In the genomic region with DNA sequence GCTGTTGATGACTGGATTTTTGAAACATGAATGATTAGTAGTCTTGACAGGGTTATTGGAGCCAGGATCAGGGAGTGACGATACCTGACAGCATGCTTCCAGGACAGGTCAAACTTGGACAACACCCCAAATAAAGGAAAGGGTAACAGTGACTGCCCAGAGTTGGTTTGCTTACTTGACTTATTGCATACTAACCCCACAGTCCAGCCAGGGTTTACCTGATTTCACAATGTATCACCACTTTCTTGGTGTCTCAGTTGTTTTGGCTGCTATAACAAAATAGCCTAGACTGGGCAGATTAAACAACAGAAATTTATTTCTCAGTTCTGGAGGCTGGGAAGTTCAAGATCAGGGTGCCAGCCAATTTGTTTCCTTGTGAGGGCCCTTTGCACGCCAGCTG, we compare ENCODE assay signal across 23 cellular contexts.
DNase-seq lines count a peak whose midpoint lies in the region; ATAC-seq, FAIRE-seq and TF ChIP-seq lines count a peak whose summit lies in the region.
"Had no signal": no experiment of that assay in that cellular context is flagged by ENCODE, and none has a peak within 500 bp of the region (broad histone marks: within the 10 kb centered on the region; RNA-seq: fewer than 3 reads in every experiment).

No MANE protein-coding gene starts in this region.

- FAIRE-seq in astrocyte (lab: Jason Lieb, UNC): no peak
- FAIRE-seq: A549, GM12878, GM19239 had no signal

- no peak for ATAC-seq in HG02678 (IDR thresholded peaks at IDR 0.05; ENCODE audit: unreplicated experiment)
- ATAC-seq: A549, GM12878, GM23338 had no signal

- H3K27ac ChIP-seq in astrocyte (ENCODE audit: low read depth, low read length) (peak overlapping the region; percentile 20), fibroblast of lung (ENCODE audit: insufficient read depth, low read length) (peak overlapping the region; percentile 20)
- H3K27ac ChIP-seq: A549 had no signal

- H3K9ac ChIP-seq in astrocyte (ENCODE audit: low read length) (no peak overlapping the region), fibroblast of lung (ENCODE audit: insufficient read depth, low read length) (no peak overlapping the region)

- DNase-seq in HCEC 1CT (peak; percentile 7), astrocyte (ENCODE audit: low read depth) (no peak), fibroblast of lung (ENCODE audit: low read depth in 2 of 2) (no peak), Ammon's horn (ENCODE audit: low spot score) (no peak), G401 (ENCODE audit: low spot score) (no peak)
- DNase-seq in activated CD4-positive, CD25-positive, alpha-beta regulatory T cell (lab: John Stamatoyannopoulos, UW): no peak
- DNase-seq: 8988T; ACHN; AML-193; C1 segment of cervical spinal cord; Calu3; CD4-positive, alpha-beta memory T cell; COR-L47; DMS153; DND-41; GDM1; H9; HFFc6 had no signal

- no peaks in the 10 kb centered on the region for H3K9me3 ChIP-seq in astrocyte (ENCODE audit: insufficient read depth, low read depth, low read length)
- no peaks in the 10 kb centered on the region for H3K9me3 ChIP-seq in fibroblast of lung (ENCODE audit: control insufficient read depth, insufficient read depth, low read depth, low read length)

- H3K36me3 Mint-ChIP-seq in astrocyte (ENCODE audit: low read depth, unreplicated experiment): no peaks in the 10 kb centered on the region
- H3K36me3 Mint-ChIP-seq: CD4-positive, alpha-beta memory T cell had no signal

- H3K9me3 Mint-ChIP-seq in astrocyte (ENCODE audit: unreplicated experiment): peaks cover 14% of the 10 kb centered on the region

- H3K4me3 Mint-ChIP-seq in astrocyte (ENCODE audit: unreplicated experiment): no peak overlapping the region
- H3K4me3 Mint-ChIP-seq: CD4-positive, alpha-beta memory T cell; GM23338; H9; HFFc6 had no signal

- H3K4me1 Mint-ChIP-seq in astrocyte (ENCODE audit: low read depth, unreplicated experiment): peaks cover 10% of the 10 kb centered on the region
- H3K4me1 Mint-ChIP-seq: CD4-positive, alpha-beta memory T cell; GM23338; H9 had no signal

- H2AFZ ChIP-seq in astrocyte (ENCODE audit: low read depth, low read length): no peak overlapping the region
- H2AFZ ChIP-seq in fibroblast of lung (ENCODE audit: low read length): no peak overlapping the region

- no peak overlapping the region for H3K27ac Mint-ChIP-seq in astrocyte (ENCODE audit: unreplicated experiment)
- H3K27ac Mint-ChIP-seq: CD4-positive, alpha-beta memory T cell; GM23338; HFFc6 had no signal

- H3K36me3 ChIP-seq in astrocyte (ENCODE audit: insufficient read depth, low read length): no peaks in the 10 kb centered on the region
- H3K36me3 ChIP-seq in fibroblast of lung (ENCODE audit: control insufficient read depth, insufficient read depth, low read length): no peaks in the 10 kb centered on the region

- TF ChIP-seq CTCF in astrocyte (IDR thresholded peaks at IDR 0.05; ENCODE audit: insufficient read depth, low read depth, low read length) (no peak), fibroblast of lung (conservative IDR thresholded peaks at IDR 0.05 in 1 of 2, IDR thresholded peaks at IDR 0.05 in 1 of 2; ENCODE audit: low read depth in 1 of 2, low read length in 2 of 2) (no peak)

- H3K4me1 ChIP-seq in astrocyte (ENCODE audit: insufficient read depth, low read length): no peaks in the 10 kb centered on the region
- no peaks in the 10 kb centered on the region for H3K4me1 ChIP-seq in fibroblast of lung (ENCODE audit: control insufficient read depth, extremely low read depth, insufficient read depth, low read length)
- H3K4me1 ChIP-seq: A549 had no signal

- in situ Hi-C loops in G401 (cut with HindIII; ENCODE audit: low sequenced_read_pairs): no loop called here

- H3K79me2 ChIP-seq in astrocyte (ENCODE audit: insufficient read depth, low read length) (no peaks in the 10 kb centered on the region), fibroblast of lung (ENCODE audit: control insufficient read depth, insufficient read depth, low read length) (no peaks in the 10 kb centered on the region)

- H4K20me1 ChIP-seq in astrocyte (ENCODE audit: insufficient read depth, low read length): no peaks in the 10 kb centered on the region
- H4K20me1 ChIP-seq in fibroblast of lung (ENCODE audit: control insufficient read depth, extremely low read depth, insufficient read depth, low read length): no peaks in the 10 kb centered on the region

- H3K4me2 ChIP-seq in astrocyte (ENCODE audit: low read length) (no peak overlapping the region), fibroblast of lung (ENCODE audit: extremely low read depth, insufficient read depth, low read length) (no peak overlapping the region)
- H3K4me2 ChIP-seq: A549, GM23338 had no signal

- H3K27me3 ChIP-seq in astrocyte (ENCODE audit: insufficient read depth, low read length) (no peaks in the 10 kb centered on the region), fibroblast of lung (ENCODE audit: control insufficient read depth, insufficient read depth, low read length) (no peaks in the 10 kb centered on the region)

- H3K27me3 Mint-ChIP-seq in astrocyte (ENCODE audit: low read depth, unreplicated experiment): no peaks in the 10 kb centered on the region

- H3K4me3 ChIP-seq in astrocyte (ENCODE audit: insufficient read depth, low read depth, low read length) (no peak overlapping the region), fibroblast of lung (replicated peaks in 1 of 4; ENCODE audit: control extremely low read depth in 1 of 4, insufficient read depth in 1 of 4, low read depth in 3 of 4, low read length in 4 of 4) (no peak overlapping the region)
- H3K4me3 ChIP-seq: A549, GM12878, GM23338 had no signal
